8 cellular contexts compared by ENCODE assay signal in the genomic region with DNA sequence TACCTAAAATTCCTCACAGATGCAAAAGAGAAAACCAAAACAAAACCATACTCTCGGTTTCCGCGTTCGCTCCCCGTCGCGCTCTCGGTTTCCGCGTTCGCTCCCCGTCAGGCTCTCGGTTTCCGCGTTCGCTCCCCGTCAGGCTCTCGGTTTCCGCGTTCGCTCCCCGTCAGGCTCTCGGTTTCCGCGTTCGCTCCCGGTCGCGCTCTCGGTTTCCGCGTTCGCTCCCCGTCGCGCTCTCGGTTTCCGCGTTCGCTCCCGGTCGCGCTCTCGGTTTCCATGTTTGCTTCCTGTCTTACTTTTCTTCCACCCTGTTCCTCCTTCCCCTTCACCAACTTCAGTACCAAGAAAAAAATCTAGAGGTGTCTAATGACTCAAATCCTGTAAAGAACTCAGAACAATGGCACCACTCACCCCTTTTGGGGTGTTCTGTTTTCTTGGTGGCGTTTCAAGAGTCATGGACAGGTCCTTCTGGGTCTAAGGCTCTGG. TPM values are rescaled to one million over a fixed set of nuclear protein-coding genes. Genes with fewer than 3 reads are reported as not detected.
DNase-seq lines count a peak whose midpoint lies in the region; ATAC-seq, FAIRE-seq and TF ChIP-seq lines count a peak whose summit lies in the region.
"Not testable (repeated sequence)": the region's sequence is repeated elsewhere in the genome, so short reads cannot be mapped to it uniquely, and the experiment has no call there.

No MANE protein-coding gene starts in this region.

- H3K4me3 ChIP-seq in A673 (ENCODE audit: low read depth, low read length, poor library complexity, severe bottlenecking) (peak overlapping the region; percentile 41), breast epithelium (peak overlapping the region; percentile 34 to 57 (median 45)), esophagus squamous epithelium (peak overlapping the region; percentile 37 to 64 (median 48)), kidney (ENCODE audit: low read length in 2 of 2) (peak overlapping the region; percentile 61 to 71)

- TF ChIP-seq POLR2A in breast epithelium (IDR thresholded peaks at IDR 0.05); esophagus squamous epithelium (IDR thresholded peaks at IDR 0.05): not testable (repeated sequence)

- H3K9me3 Mint-ChIP-seq in H9; activated CD4-positive, alpha-beta memory T cell treated with anti-CD3 and anti-CD28 coated beads, Interleukin-2, amount 10 ng/mL, durations not matched to agents 7 days and 5 days; stimulated activated naive B cell treated with anti-CD40 and anti-IgM and Interleukin-4, amounts not matched to agents 10 μg/mL and 1 μg/mL and 100 μg/mL, for 72 hours: not testable (repeated sequence)
- peaks cover 12% of the 10 kb centered on the region for H3K9me3 Mint-ChIP-seq in nephron progenitor cell

- not testable (repeated sequence) for TF ChIP-seq CTCF in A673 (conservative IDR thresholded peaks at IDR 0.05; ENCODE audit: low read depth, low read length); H9 (conservative IDR thresholded peaks at IDR 0.05); breast epithelium (IDR thresholded peaks at IDR 0.05); esophagus squamous epithelium (IDR thresholded peaks at IDR 0.05); kidney (IDR thresholded peaks at IDR 0.05; ENCODE audit: borderline replicate concordance, extremely low read depth, insufficient read depth); nephron progenitor cell (IDR thresholded peaks at IDR 0.05)

- H3K23me2 ChIP-seq in H9 (ENCODE audit: insufficient read length, low read depth, low read length, poor library complexity, severe bottlenecking) = not testable (repeated sequence)

- DNase-seq in A673 (ENCODE audit: low spot score); H9; activated CD4-positive, alpha-beta memory T cell treated with anti-CD3 and anti-CD28 coated beads, Interleukin-2, amount 10 ng/mL, durations not matched to agents 7 days and 5 days; breast epithelium (ENCODE audit: low spot score in 2 of 2); esophagus squamous epithelium (lab: John Stamatoyannopoulos, UW); kidney; nephron progenitor cell; stimulated activated naive B cell treated with anti-CD40 and anti-IgM and Interleukin-4, amounts not matched to agents 10 μg/mL and 1 μg/mL and 100 μg/mL, for 72 hours: not testable (repeated sequence)

- POLR2A ChIA-PET in A673 (lab: Charles Lee; ENCODE audit: low non-redundant PET) = not testable (repeated sequence)
- POLR2A ChIA-PET in activated CD4-positive, alpha-beta memory T cell treated with anti-CD3 and anti-CD28 coated beads, Interleukin-2, amount 10 ng/mL, durations not matched to agents 7 days and 5 days (lab: Charles Lee) = interaction anchor here (1.4 kb wide), 1 partner anchor 12 kb away, joined by 7 read pairs; a partner anchor contains a TSS

- not testable (repeated sequence) for H3K23ac ChIP-seq in H9 (ENCODE audit: insufficient read length, low read depth, low read length)

- not testable (repeated sequence) for H4K91ac ChIP-seq in H9 (ENCODE audit: insufficient read length, low read depth, low read length)

- not testable (repeated sequence) for H2BK20ac ChIP-seq in H9 (ENCODE audit: low read depth, low read length, poor library complexity, severe bottlenecking)

- not testable (repeated sequence) for H3K27me3 ChIP-seq in A673 (replicated peaks; ENCODE audit: insufficient read depth, low read depth, low read length, poor library complexity); H9 (ENCODE audit: insufficient read depth, low read length); breast epithelium
- peaks cover 0 to 11% (median 0%) of the 10 kb centered on the region in 4 donors for H3K27me3 ChIP-seq in esophagus squamous epithelium

- H3K27ac ChIP-seq in A673 (ENCODE audit: low read depth, low read length, poor library complexity, severe bottlenecking); H9 (ENCODE audit: insufficient read length, low read depth, low read length): not testable (repeated sequence)
- peak overlapping the region; percentile 53 to 73 for H3K27ac ChIP-seq in breast epithelium
- peak overlapping the region; percentile 47 to 89 (median 66) for H3K27ac ChIP-seq in esophagus squamous epithelium
- peak overlapping the region; percentile 89 to 90 for H3K27ac ChIP-seq in kidney (ENCODE audit: low read depth in 2 of 2, low read length in 2 of 2)

- H2BK12ac ChIP-seq in H9 (ENCODE audit: insufficient read length, low read depth, low read length) = not testable (repeated sequence)

- not testable (repeated sequence) for H3K18ac ChIP-seq in H9 (ENCODE audit: insufficient read length, low read depth, low read length)

- not testable (repeated sequence) for H3K14ac ChIP-seq in H9 (ENCODE audit: insufficient read depth, low read length)

- not testable (repeated sequence) for H3T11ph ChIP-seq in H9 (ENCODE audit: low read length)

- not testable (repeated sequence) for H4K8ac ChIP-seq in H9 (replicated peaks; ENCODE audit: insufficient read length, low read depth, low read length)

- not testable (repeated sequence) for H3K9me3 ChIP-seq in A673 (ENCODE audit: low read depth, low read length, poor library complexity, severe bottlenecking); H9 (ENCODE audit: control insufficient read depth, low read depth, low read length); breast epithelium; esophagus squamous epithelium; kidney (ENCODE audit: control insufficient read depth in 1 of 2, low read length in 2 of 2)

- H3K56ac ChIP-seq in H9 (ENCODE audit: insufficient read length, low read depth, low read length) = not testable (repeated sequence)

- CTCF ChIA-PET in A673 (lab: Charles Lee) = not testable (repeated sequence)
- CTCF ChIA-PET in activated CD4-positive, alpha-beta memory T cell treated with anti-CD3 and anti-CD28 coated beads, Interleukin-2, amount 10 ng/mL, durations not matched to agents 7 days and 5 days (lab: Charles Lee) = interaction anchor here (3.3 kb wide), 1 partner anchor 11 kb away, joined by 27 read pairs; no protein-coding TSS in a partner anchor

- not testable (repeated sequence) for FAIRE-seq in kidney (lab: Jason Lieb, UNC)

- not testable (repeated sequence) for H3K9ac ChIP-seq in H9 (ENCODE audit: extremely low read depth, insufficient read length, low read length)
- peak overlapping the region; percentile 76 to 82 for H3K9ac ChIP-seq in kidney (ENCODE audit: low read length in 2 of 2)

- H2BK5ac ChIP-seq in H9 (ENCODE audit: insufficient read length, low read length) = not testable (repeated sequence)

- not testable (repeated sequence) for H4K20me1 ChIP-seq in H9 (ENCODE audit: control insufficient read depth, insufficient read depth, insufficient read length)

- not testable (repeated sequence) for H3K79me1 ChIP-seq in H9 (ENCODE audit: insufficient read depth, low read depth, low read length, poor library complexity, severe bottlenecking)

- H3K36me3 ChIP-seq in A673 (ENCODE audit: insufficient read depth, low read length, poor library complexity, severe bottlenecking); breast epithelium; esophagus squamous epithelium; kidney (ENCODE audit: control insufficient read depth in 1 of 2, insufficient read depth in 2 of 2, low read length in 2 of 2): not testable (repeated sequence)

- H2BK15ac ChIP-seq in H9 (ENCODE audit: low read depth, low read length) = not testable (repeated sequence)

- not testable (repeated sequence) for H2AFZ ChIP-seq in H9 (ENCODE audit: low read length)

- WGBS in H9 (ENCODE audit: extremely low coverage, insufficient read length, low lambda C conversion rate) = no CpG with 5 or more reads among the region's 45 CpGs
- WGBS in esophagus squamous epithelium, 2 donors = 5 to 8% methylated on average over 39 to 42 of the region's 45 CpGs

- H3K4ac ChIP-seq in H9 (ENCODE audit: low read depth, low read length) = not testable (repeated sequence)

- not testable (repeated sequence) for H3K4me1 ChIP-seq in A673 (ENCODE audit: insufficient read depth, low read length, poor library complexity, severe bottlenecking); H9 (ENCODE audit: insufficient read depth, low read length); breast epithelium; kidney (ENCODE audit: control insufficient read depth in 1 of 2, insufficient read depth in 1 of 2, low read depth in 1 of 2, low read length in 2 of 2)
- H3K4me1 ChIP-seq in esophagus squamous epithelium = peaks cover 0 to 28% (median 9%) of the 10 kb centered on the region in 3 donors

- not testable (repeated sequence) for H3K27ac Mint-ChIP-seq in H9; activated CD4-positive, alpha-beta memory T cell treated with anti-CD3 and anti-CD28 coated beads, Interleukin-2, amount 10 ng/mL, durations not matched to agents 7 days and 5 days; nephron progenitor cell
- H3K27ac Mint-ChIP-seq in stimulated activated naive B cell treated with anti-CD40 and anti-IgM and Interleukin-4, amounts not matched to agents 10 μg/mL and 1 μg/mL and 100 μg/mL, for 72 hours = peak overlapping the region; percentile 28

- peak overlapping the region; percentile 44 to 76 for H3K4me3 Mint-ChIP-seq in H9
- H3K4me3 Mint-ChIP-seq in activated CD4-positive, alpha-beta memory T cell treated with anti-CD3 and anti-CD28 coated beads, Interleukin-2, amount 10 ng/mL, durations not matched to agents 7 days and 5 days = peak overlapping the region; percentile 79
- H3K4me3 Mint-ChIP-seq in nephron progenitor cell = peak overlapping the region; percentile 78
- H3K4me3 Mint-ChIP-seq in stimulated activated naive B cell treated with anti-CD40 and anti-IgM and Interleukin-4, amounts not matched to agents 10 μg/mL and 1 μg/mL and 100 μg/mL, for 72 hours = peak overlapping the region; percentile 58 to 74

- H3K27me3 Mint-ChIP-seq in H9 (ENCODE audit: low read depth) = peaks cover 52% of the 10 kb centered on the region
- not testable (repeated sequence) for H3K27me3 Mint-ChIP-seq in activated CD4-positive, alpha-beta memory T cell treated with anti-CD3 and anti-CD28 coated beads, Interleukin-2, amount 10 ng/mL, durations not matched to agents 7 days and 5 days; stimulated activated naive B cell treated with anti-CD40 and anti-IgM and Interleukin-4, amounts not matched to agents 10 μg/mL and 1 μg/mL and 100 μg/mL, for 72 hours
- peaks cover 77% of the 10 kb centered on the region for H3K27me3 Mint-ChIP-seq in nephron progenitor cell (ENCODE audit: low read depth, poor library complexity)

- H3K36me3 Mint-ChIP-seq in H9 (ENCODE audit: insufficient read depth in 1 of 3, low read depth in 3 of 3); activated CD4-positive, alpha-beta memory T cell treated with anti-CD3 and anti-CD28 coated beads, Interleukin-2, amount 10 ng/mL, durations not matched to agents 7 days and 5 days (ENCODE audit: low read depth); nephron progenitor cell (ENCODE audit: low read depth); stimulated activated naive B cell treated with anti-CD40 and anti-IgM and Interleukin-4, amounts not matched to agents 10 μg/mL and 1 μg/mL and 100 μg/mL, for 72 hours: not testable (repeated sequence)

- H4K5ac ChIP-seq in H9 (ENCODE audit: insufficient read length, low read depth, low read length) = not testable (repeated sequence)

- not testable (repeated sequence) for H3K4me2 ChIP-seq in H9 (ENCODE audit: insufficient read depth, insufficient read length, low read length)

- H2BK120ac ChIP-seq in H9 (ENCODE audit: low read depth, low read length, poor library complexity, severe bottlenecking) = not testable (repeated sequence)

- intact Hi-C loops in A673 (cut with micrococcal nuclease; ENCODE audit: unreplicated experiment); breast epithelium (cut with DNase I; ENCODE audit: low total_unique reads); esophagus squamous epithelium (cut with DNase I); kidney (cut with DNase I): not testable (repeated sequence)

- H3K4me1 Mint-ChIP-seq in H9 = peaks cover 13 to 17% of the 10 kb centered on the region in 2 experiments
- H3K4me1 Mint-ChIP-seq in activated CD4-positive, alpha-beta memory T cell treated with anti-CD3 and anti-CD28 coated beads, Interleukin-2, amount 10 ng/mL, durations not matched to agents 7 days and 5 days = peaks cover 17% of the 10 kb centered on the region
- H3K4me1 Mint-ChIP-seq in nephron progenitor cell = peaks cover 23% of the 10 kb centered on the region
- H3K4me1 Mint-ChIP-seq in stimulated activated naive B cell treated with anti-CD40 and anti-IgM and Interleukin-4, amounts not matched to agents 10 μg/mL and 1 μg/mL and 100 μg/mL, for 72 hours = peaks cover 4 to 14% of the 10 kb centered on the region in 2 donors

- not testable (repeated sequence) for H2AK5ac ChIP-seq in H9 (ENCODE audit: insufficient read length, low read length)

- not testable (repeated sequence) for BruUV-seq in A673 (replicated peaks; lab: Mats Ljungman, UMichigan)

- ATAC-seq in stimulated activated naive B cell treated with anti-CD40 and anti-IgM and Interleukin-4, amounts not matched to agents 10 μg/mL and 1 μg/mL and 100 μg/mL, for 72 hours (replicated peaks) = not testable (repeated sequence)

- H3K79me2 ChIP-seq in H9 (ENCODE audit: insufficient read depth, low read length) = not testable (repeated sequence)

RNA-seq across cellular contexts. Expression of a gene that starts 12.6 kb away (rescaled TPM):
- total RNA-seq in A673 (2021) (49.7 and 51.1 TPM in 2 replicates), H9 (2021) (57.7 and 58.5 TPM in 2 replicates), breast epithelium (10 to 100 TPM in 2 of 3 donors, 1 to 10 TPM in 1; 5.1 to 10.4 (median 10.2) TPM), esophagus squamous epithelium (10 to 100 TPM; 15.3 to 35.0 (median 23.3) TPM), kidney (6.3 TPM)
- total RNA-seq in activated CD4-positive, alpha-beta memory T cell treated with anti-CD3 and anti-CD28 coated beads, Interleukin-2, amount 10 ng/mL, durations not matched to agents 7 days and 5 days = 10 to 100 TPM; 57.1 to 57.5 TPM
- 4.1 TPM for polyA plus RNA-seq in kidney (ENCODE audit: insufficient read depth, low read depth, low replicate concordance)

RNA-seq across cellular contexts. Expression of a gene that starts 31.8 kb away (rescaled TPM):
- not detected in 2 replicates for total RNA-seq in A673 (2021)
- 0.20 and 0.24 TPM in 2 replicates for total RNA-seq in H9 (2021)
- total RNA-seq in activated CD4-positive, alpha-beta memory T cell treated with anti-CD3 and anti-CD28 coated beads, Interleukin-2, amount 10 ng/mL, durations not matched to agents 7 days and 5 days = 10 to 100 TPM; 51.2 to 51.4 TPM
- 1 to 10 TPM; 1.3 to 2.9 (median 1.8) TPM for total RNA-seq in breast epithelium
- 1 to 10 TPM in 3 of 4 donors, under 1 TPM in 1; 0.79 to 5.0 (median 1.6) TPM for total RNA-seq in esophagus squamous epithelium
- 4.2 TPM for total RNA-seq in kidney
- polyA plus RNA-seq in kidney (ENCODE audit: insufficient read depth, low read depth, low replicate concordance) = 0.17 TPM

RNA-seq across cellular contexts. Expression of a gene that starts 47.9 kb away (rescaled TPM):
- total RNA-seq in A673 (2021) (14.3 and 14.6 TPM in 2 replicates), H9 (2021) (2.4 and 3.0 TPM in 2 replicates), breast epithelium (10 to 100 TPM in 1 of 3 donors, 1 to 10 TPM in 2; 4.5 to 17.0 (median 8.8) TPM), esophagus squamous epithelium (10 to 100 TPM in 1 of 4 donors, 1 to 10 TPM in 3; 5.5 to 19.3 (median 7.3) TPM), kidney (22.6 TPM)
- under 1 TPM; 0.38 to 0.68 TPM for total RNA-seq in activated CD4-positive, alpha-beta memory T cell treated with anti-CD3 and anti-CD28 coated beads, Interleukin-2, amount 10 ng/mL, durations not matched to agents 7 days and 5 days
- polyA plus RNA-seq in kidney (ENCODE audit: insufficient read depth, low read depth, low replicate concordance) = 13.2 TPM

RNA-seq across cellular contexts. Expression of a gene that starts 55.3 kb away (rescaled TPM):
- 0.56 and 0.59 TPM in 2 replicates for total RNA-seq in A673 (2021)
- 2.3 and 2.8 TPM in 2 replicates for total RNA-seq in H9 (2021)
- not detected for total RNA-seq in activated CD4-positive, alpha-beta memory T cell treated with anti-CD3 and anti-CD28 coated beads, Interleukin-2, amount 10 ng/mL, durations not matched to agents 7 days and 5 days
- 10 to 100 TPM; 15.1 to 46.7 (median 19.3) TPM for total RNA-seq in breast epithelium
- total RNA-seq in esophagus squamous epithelium = 100 to 1,000 TPM; 147 to 313 (median 172) TPM
- total RNA-seq in kidney = 72.0 TPM
- polyA plus RNA-seq in kidney (ENCODE audit: insufficient read depth, low read depth, low replicate concordance) = 1.1 TPM

Comparison
In these comparisons a context has a peak if more than half of its experiments do, and no peak if none do; other contexts are left out.
1. RNA of a gene that starts 31.8 kb away (total RNA-seq): 51.2 to 51.4 TPM in activated CD4-positive, alpha-beta memory T cell treated with anti-CD3 and anti-CD28 coated beads, Interleukin-2, amount 10 ng/mL, durations not matched to agents 7 days and 5 days; 4.2 TPM in kidney (single experiment), 0.79 to 5.0 TPM in esophagus squamous epithelium, 1.3 to 2.9 TPM in breast epithelium, 0.20 to 0.24 TPM in H9 and not detected in A673; every median in the first group is over 4 times any median in the second.
2. Peak in every context shown above with its lines, with median percentiles within 50 percentile points of each other: H3K4me3 ChIP-seq and H3K4me3 Mint-ChIP-seq.